22 cellular contexts compared by ENCODE assay signal in genomic region chr6:34961574-34961973, GRCh38.
DNase-seq lines count a peak whose midpoint lies in the region; ATAC-seq, FAIRE-seq and TF ChIP-seq lines count a peak whose summit lies in the region.
"Had no signal": no experiment of that assay in that cellular context is flagged by ENCODE, and none has a peak within 500 bp of the region (broad histone marks: within the 10 kb centered on the region; RNA-seq: fewer than 3 reads in every experiment).

No MANE protein-coding gene starts in this region.

- TF ChIP-seq POLR2A in GM12891 (IDR thresholded peaks at IDR 0.05; ENCODE audit: low read depth, low read length) (no peak), right lobe of liver (IDR thresholded peaks at IDR 0.05) (no peak)

- no peak for TF ChIP-seq CTCF in right lobe of liver (IDR thresholded peaks at IDR 0.05)

- intact Hi-C loops in right lobe of liver (cut with DNase I) = no loop called here

- no peaks in the 10 kb centered on the region for H3K27me3 Mint-ChIP-seq in activated CD4-positive, alpha-beta memory T cell treated with anti-CD3 and anti-CD28 coated beads, Interleukin-2, amount 10 ng/mL, durations not matched to agents 7 days and 5 days
- H3K27me3 Mint-ChIP-seq: activated CD4-positive, alpha-beta T cell treated with anti-CD3 and anti-CD28 coated beads, Interleukin-2, amount 10 ng/mL, durations not matched to agents 24 days and 14 days had no signal

- H3K36me3 ChIP-seq in BLaER1 (0 out of 2 replicates have a peak, but pooled peaks cover 7% of the 10 kb centered on the region), right lobe of liver (no peaks in the 10 kb centered on the region)
- H3K36me3 ChIP-seq: adrenal gland, prostate gland, WERI-Rb-1 had no signal

- H3K9ac ChIP-seq in BLaER1 = no peak overlapping the region; the same call in 1 of the 2 replicates

- CTCF ChIA-PET in activated CD4-positive, alpha-beta memory T cell treated with anti-CD3 and anti-CD28 coated beads, Interleukin-2, amount 10 ng/mL, durations not matched to agents 7 days and 5 days (lab: Charles Lee) = interaction anchor here (0.8 to 1.0 kb wide), 2 partner anchors 26 to 178 kb away, joined by 4 read pairs; no protein-coding TSS in a partner anchor

- no peaks in the 10 kb centered on the region for H3K27me3 ChIP-seq in BLaER1
- H3K27me3 ChIP-seq in right lobe of liver = no peaks in the 10 kb centered on the region
- H3K27me3 ChIP-seq: adrenal gland, body of pancreas had no signal

- H3K27ac Mint-ChIP-seq in activated CD4-positive, alpha-beta memory T cell treated with anti-CD3 and anti-CD28 coated beads, Interleukin-2, amount 10 ng/mL, durations not matched to agents 7 days and 5 days = no peak overlapping the region
- H3K27ac Mint-ChIP-seq: activated CD4-positive, alpha-beta T cell treated with anti-CD3 and anti-CD28 coated beads, Interleukin-2, amount 10 ng/mL, durations not matched to agents 24 days and 14 days had no signal

- 69% methylated on average over 7 of the region's 7 CpGs for WGBS in right lobe of liver (ENCODE audit: insufficient coverage, low coverage, low lambda C conversion rate, missing lambda C conversion rate)

- no peaks in the 10 kb centered on the region for H3K9me3 Mint-ChIP-seq in activated CD4-positive, alpha-beta memory T cell treated with anti-CD3 and anti-CD28 coated beads, Interleukin-2, amount 10 ng/mL, durations not matched to agents 7 days and 5 days
- H3K9me3 Mint-ChIP-seq: activated CD4-positive, alpha-beta T cell treated with anti-CD3 and anti-CD28 coated beads, Interleukin-2, amount 10 ng/mL, durations not matched to agents 24 days and 14 days; activated T-cell treated with anti-CD3 and anti-CD28 coated beads, Interleukin-2, amount 50 U/mL, for 4 hours had no signal

- FAIRE-seq in GM12891 (lab: Jason Lieb, UNC) = no peak
- FAIRE-seq: endothelial cell of umbilical vein had no signal

- peaks cover 1% of the 10 kb centered on the region for H3K4me1 Mint-ChIP-seq in activated CD4-positive, alpha-beta memory T cell treated with anti-CD3 and anti-CD28 coated beads, Interleukin-2, amount 10 ng/mL, durations not matched to agents 7 days and 5 days

- H3K9me3 ChIP-seq in BLaER1 = no peaks in the 10 kb centered on the region
- no peaks in the 10 kb centered on the region for H3K9me3 ChIP-seq in right lobe of liver
- H3K9me3 ChIP-seq: adrenal gland, Caco-2, prostate gland had no signal

- no peaks in the 10 kb centered on the region for H3K36me3 Mint-ChIP-seq in activated CD4-positive, alpha-beta memory T cell treated with anti-CD3 and anti-CD28 coated beads, Interleukin-2, amount 10 ng/mL, durations not matched to agents 7 days and 5 days (ENCODE audit: low read depth)

- peaks cover 16% of the 10 kb centered on the region; the same call in 1 of the 2 replicates for H4K20me1 ChIP-seq in BLaER1

- H3K4me3 Mint-ChIP-seq in activated CD4-positive, alpha-beta memory T cell treated with anti-CD3 and anti-CD28 coated beads, Interleukin-2, amount 10 ng/mL, durations not matched to agents 7 days and 5 days = no peak overlapping the region
- H3K4me3 Mint-ChIP-seq: activated CD4-positive, alpha-beta T cell treated with anti-CD3 and anti-CD28 coated beads, Interleukin-2, amount 10 ng/mL, durations not matched to agents 24 days and 14 days; activated T-cell treated with anti-CD3 and anti-CD28 coated beads, Interleukin-2, amount 50 U/mL, for 4 hours had no signal

- H3K4me3 ChIP-seq in BLaER1 (no peak overlapping the region), right lobe of liver (no peak overlapping the region)
- H3K4me3 ChIP-seq: adrenal gland, body of pancreas, prostate gland, smooth muscle cell had no signal

- H3K4me2 ChIP-seq in BLaER1 = peak overlapping the region; percentile 39
- H3K4me2 ChIP-seq: smooth muscle cell had no signal

- H3K4me1 ChIP-seq in BLaER1 = peaks cover 38% of the 10 kb centered on the region
- H3K4me1 ChIP-seq in right lobe of liver = no peaks in the 10 kb centered on the region
- H3K4me1 ChIP-seq: body of pancreas, Caco-2 had no signal

- H3K27ac ChIP-seq in BLaER1 = no peak overlapping the region
- H3K27ac ChIP-seq in right lobe of liver = peak overlapping the region in 2 of 3 donors; percentile 4 to 9
- H3K27ac ChIP-seq: body of pancreas, WERI-Rb-1 had no signal

- ATAC-seq in right lobe of liver = peak in 1 of 4 donors; percentile 15
- no peak for ATAC-seq in GM21367 (IDR thresholded peaks at IDR 0.05; ENCODE audit: unreplicated experiment)
- ATAC-seq: activated T-cell treated with anti-CD3 and anti-CD28 coated beads, Interleukin-2, amount 50 U/mL, for 4 hours; body of pancreas had no signal

- DNase-seq in GM12891 (ENCODE audit: insufficient read length, low spot score) (no peak), right lobe of liver (no peak), pons (ENCODE audit: low spot score) (peak; percentile 25), NCI-H128 (lab: John Stamatoyannopoulos, UW; ENCODE audit: unreplicated experiment) (no peak), NCI-H510A treated with DMSO at 0.1 percent for 48 hours (lab: John Stamatoyannopoulos, UW) (no peak)
- DNase-seq in activated CD4-positive, alpha-beta memory T cell treated with anti-CD3 and anti-CD28 coated beads, Interleukin-2, amount 10 ng/mL, durations not matched to agents 7 days and 5 days = no peak
- DNase-seq: activated CD4-positive, alpha-beta T cell treated with anti-CD3 and anti-CD28 coated beads, Interleukin-2, amount 10 ng/mL, durations not matched to agents 24 days and 14 days; activated T-cell treated with anti-CD3 and anti-CD28 coated beads, Interleukin-2, amount 50 U/mL, for 4 hours; adrenal gland; body of pancreas; Caco-2; DND-41; NCI-H1694 treated with DMSO at 0.1 percent for 48 hours; NCI-H510A; SHP77; stimulated activated CD4-positive, alpha-beta T cell treated with anti-CD3 and anti-CD28 coated beads, Interleukin-2, amount 100 ng/mL, for 24 hours; WERI-Rb-1 had no signal

- POLR2A ChIA-PET in activated CD4-positive, alpha-beta memory T cell treated with anti-CD3 and anti-CD28 coated beads, Interleukin-2, amount 10 ng/mL, durations not matched to agents 7 days and 5 days (lab: Charles Lee) = no interaction called here

TF ChIP-seq in GM12891, 5 proteins besides CTCF, POLR2A, EP300 and RAD21:
- TF ChIP-seq POLR2AphosphoS5 (IDR thresholded peaks at IDR 0.05; ENCODE audit: low read depth, low read length) (no peak), SPI1 (IDR thresholded peaks at IDR 0.05; ENCODE audit: low read depth, low read length) (peak; percentile 54)
TF ChIP-seq in GM12891: peak in this region for 1.
